8 cellular contexts compared by ENCODE assay signal in genomic region chr2:200810967-200811335, GRCh38. TPM values are rescaled to one million over a fixed set of nuclear protein-coding genes. Genes with fewer than 3 reads are reported as not detected.
A peak's percentile ranks its signal among the peaks of the same experiment; 100 is the strongest.
DNase-seq lines count a peak whose midpoint lies in the region; ATAC-seq and TF ChIP-seq lines count a peak whose summit lies in the region.

No MANE protein-coding gene starts in this region.

- H3K4me2 ChIP-seq in mesenchymal stem cell (ENCODE audit: low read length, poor library complexity, severe bottlenecking), result peak overlapping the region; percentile 58

- BruUV-seq in MCF 10A (replicated peaks; lab: Mats Ljungman, UMichigan), result TSS peak; percentile 76

- H3K27ac ChIP-seq in heart left ventricle (peak overlapping the region; percentile 93 to 99 (median 98)), mesenchymal stem cell (ENCODE audit: low read length, poor library complexity, severe bottlenecking) (peak overlapping the region; percentile 53), uterus (peak overlapping the region; percentile 97 to 99)

- H2BK5ac ChIP-seq in mesenchymal stem cell (ENCODE audit: low read depth, low read length, poor library complexity, severe bottlenecking), result peak overlapping the region; percentile 9

- peak overlapping the region in 1 of 2 experiments; percentile 63 for H3K14ac ChIP-seq in mesenchymal stem cell (ENCODE audit: low read length in 2 of 2)

- peak overlapping the region; percentile 99 for H3K4me3 Mint-ChIP-seq in MCF 10A (ENCODE audit: unreplicated experiment)

- peak overlapping the region; percentile 52 to 79 for H2BK12ac ChIP-seq in mesenchymal stem cell (ENCODE audit: low read length in 2 of 2)

- H3K27me3 ChIP-seq in heart left ventricle (no peaks in the 10 kb centered on the region), mesenchymal stem cell (ENCODE audit: control insufficient read depth in 1 of 2, insufficient read depth in 1 of 2, low read length in 2 of 2) (no peaks in the 10 kb centered on the region), uterus (no peaks in the 10 kb centered on the region)

- peaks cover 1% of the 10 kb centered on the region for H3K79me1 ChIP-seq in mesenchymal stem cell (replicated peaks; ENCODE audit: low read length, poor library complexity, severe bottlenecking)

- TF ChIP-seq CTCF in heart left ventricle (IDR thresholded peaks at IDR 0.05) (no peak), MCF 10A (IDR thresholded peaks at IDR 0.05; ENCODE audit: unreplicated experiment) (no peak), uterus (IDR thresholded peaks at IDR 0.05) (no peak)

- intact Hi-C loops in heart left ventricle (cut with DNase I) (loop anchor here in 8 of 10 donors (1.0 to 5.0 kb wide), 7 partner anchors 51 to 899 kb away; partner anchors contain the start of genes CLK1 (in 4 of the 8), C2orf69 (in 1 of the 8), NIF3L1 (in 1 of the 8) and PPIL3 (in 1 of the 8)), left ventricle myocardium superior (cut with micrococcal nuclease) (loop anchor here (5.0 kb wide), 1 partner anchor 99 kb away; no protein-coding TSS in a partner anchor), MCF 10A (cut with micrococcal nuclease) (loop anchor here (1.0 to 5.0 kb wide), 5 partner anchors 24 to 366 kb away; partner anchors contain the start of gene CLK1), uterus (cut with DNase I; ENCODE audit: low total_unique reads) (loop anchor here (5.0 kb wide), 1 partner anchor 99 kb away; no protein-coding TSS in a partner anchor)

- H3K4me1 Mint-ChIP-seq in MCF 10A (ENCODE audit: insufficient read depth, unreplicated experiment), result peaks cover 41% of the 10 kb centered on the region

- TF ChIP-seq POLR2A in heart left ventricle (IDR thresholded peaks at IDR 0.05) (peak in 1 of 2 donors; percentile 75), uterus (IDR thresholded peaks at IDR 0.05) (no peak)

- H4K91ac ChIP-seq in mesenchymal stem cell (ENCODE audit: low read length), result peak overlapping the region; percentile 21

- H4K8ac ChIP-seq in mesenchymal stem cell (ENCODE audit: low read length), result peak overlapping the region; percentile 92

- DNase-seq in heart left ventricle (no peak), left ventricle myocardium superior (no peak), MCF 10A (ENCODE audit: unreplicated experiment) (no peak), mesenchymal stem cell (no peak), uterus (no peak), inferior parietal cortex (ENCODE audit: extremely low spot score) (no peak), NCI-H1092 treated with DMSO at 0.1 percent for 48 hours (lab: John Stamatoyannopoulos, UW) (no peak), T1000 (lab: John Stamatoyannopoulos, UW) (no peak)

- 8 to 16% (median 9%) methylated on average over 5 to 13 of the region's 13 CpGs for WGBS in heart left ventricle, 4 donors
- WGBS in mesenchymal stem cell, result 8% methylated on average over 13 of the region's 13 CpGs

- H3K4me1 ChIP-seq in heart left ventricle, result peaks cover 6 to 43% (median 33%) of the 10 kb centered on the region in 12 donors
- H3K4me1 ChIP-seq in mesenchymal stem cell (ENCODE audit: control insufficient read depth, insufficient read depth, low read depth, low read length), result peaks cover 7% of the 10 kb centered on the region
- H3K4me1 ChIP-seq in uterus, result peaks cover 0 to 12% of the 10 kb centered on the region in 2 donors

- H3K4me3 ChIP-seq in heart left ventricle (peak overlapping the region; percentile 60 to 99 (median 96)), mesenchymal stem cell (ENCODE audit: insufficient read depth in 1 of 2, low read depth in 1 of 2, low read length in 2 of 2) (peak overlapping the region; percentile 9 to 100), uterus (peak overlapping the region; percentile 62 to 84)

- H3K36me3 Mint-ChIP-seq in MCF 10A (ENCODE audit: insufficient read depth, unreplicated experiment), result peaks cover 27% of the 10 kb centered on the region

- H3K27ac Mint-ChIP-seq in MCF 10A (ENCODE audit: low read depth, unreplicated experiment), result peak overlapping the region; percentile 98

- peak overlapping the region; percentile 71 for H2BK120ac ChIP-seq in mesenchymal stem cell (ENCODE audit: low read depth, low read length)

- peak overlapping the region; percentile 57 for H2AK5ac ChIP-seq in mesenchymal stem cell (ENCODE audit: low read length, severe bottlenecking)

- no peak overlapping the region for H2BK15ac ChIP-seq in mesenchymal stem cell (ENCODE audit: low read depth, poor library complexity, severe bottlenecking)

- peaks cover 0 to 30% (median 28%) of the 10 kb centered on the region in 9 donors for H3K36me3 ChIP-seq in heart left ventricle
- H3K36me3 ChIP-seq in mesenchymal stem cell (ENCODE audit: control insufficient read depth in 1 of 2, insufficient read depth in 2 of 2, low read depth in 1 of 2, low read length in 2 of 2), result peaks cover 2 to 28% of the 10 kb centered on the region in 2 experiments
- H3K36me3 ChIP-seq in uterus, result no peaks in the 10 kb centered on the region

- CTCF ChIA-PET in MCF 10A (lab: Yijun Ruan, JAX), result interaction anchor here (0.6 to 1.8 kb wide), 7 partner anchors 8 to 107 kb away, joined by 3 to 7 read pairs (median 4); no protein-coding TSS in a partner anchor

- H3K27me3 Mint-ChIP-seq in MCF 10A (ENCODE audit: insufficient read depth, unreplicated experiment), result no peaks in the 10 kb centered on the region

- POLR2A ChIA-PET in MCF 10A (lab: Yijun Ruan, JAX), result interaction anchor here (0.6 to 3.1 kb wide), 21 partner anchors 8 to 259 kb away, joined by 3 to 38 read pairs (median 5); partner anchors contain the start of genes CLK1, NIF3L1 and PPIL3

- H3K9me3 Mint-ChIP-seq in MCF 10A (ENCODE audit: unreplicated experiment), result no peaks in the 10 kb centered on the region

- ATAC-seq in heart left ventricle, result no peak
- no peak for ATAC-seq in left ventricle myocardium superior

- H2AFZ ChIP-seq in mesenchymal stem cell (ENCODE audit: low read depth, low read length), result peak overlapping the region; percentile 66

- H3K9ac ChIP-seq in mesenchymal stem cell (ENCODE audit: low read length), result peak overlapping the region; percentile 99

- H3K9me3 ChIP-seq in heart left ventricle (no peaks in the 10 kb centered on the region), mesenchymal stem cell (ENCODE audit: control insufficient read depth, low read length) (no peaks in the 10 kb centered on the region), uterus (no peaks in the 10 kb centered on the region)

- peak overlapping the region; percentile 69 to 75 for H3K18ac ChIP-seq in mesenchymal stem cell (ENCODE audit: low read depth in 1 of 2, low read length in 2 of 2)

- peak overlapping the region; percentile 7 to 40 for H3K4ac ChIP-seq in mesenchymal stem cell (ENCODE audit: low read depth in 1 of 2, low read length in 2 of 2)

- no peak overlapping the region for H3K23ac ChIP-seq in mesenchymal stem cell (ENCODE audit: low read length in 2 of 2)

RNA-seq across cellular contexts. Expression of gene BZW1, which starts 0.8 kb away (rescaled TPM):
- 100 to 1,000 TPM in 2 of 9 donors, 10 to 100 TPM in 7; 60.0 to 147 (median 87.3) TPM for total RNA-seq in heart left ventricle
- 100 to 1,000 TPM in 1 of 2 donors, 10 to 100 TPM in 1; 10.7 to 111 TPM for polyA plus RNA-seq in heart left ventricle
- total RNA-seq in left ventricle myocardium superior, result 71.2 TPM
- 353 and 371 TPM in 2 replicates for total RNA-seq in MCF 10A (2022)
- 154 TPM for polyA plus RNA-seq in mesenchymal stem cell (2013, experiment 1 of 2)
- polyA plus RNA-seq in mesenchymal stem cell (2013, experiment 2 of 2), result 163 TPM
- total RNA-seq in uterus, result 100 to 1,000 TPM in 2 of 4 donors, 10 to 100 TPM in 2; 39.2 to 322 (median 129) TPM

RNA-seq across cellular contexts. Expression of gene CLK1, which starts 53.5 kb away (rescaled TPM):
- total RNA-seq in heart left ventricle, result 10 to 100 TPM; 28.6 to 59.5 (median 39.0) TPM
- polyA plus RNA-seq in heart left ventricle, result 100 to 1,000 TPM in 1 of 2 donors, 10 to 100 TPM in 1; 25.4 to 235 TPM
- total RNA-seq in left ventricle myocardium superior, result 54.9 TPM
- total RNA-seq in MCF 10A (2022), result 102 and 118 TPM in 2 replicates
- polyA plus RNA-seq in mesenchymal stem cell (2013, experiment 1 of 2), result 40.9 TPM
- 47.3 TPM for polyA plus RNA-seq in mesenchymal stem cell (2013, experiment 2 of 2)
- total RNA-seq in uterus, result 100 to 1,000 TPM; 187 to 265 (median 234) TPM
